In the genomic region with DNA sequence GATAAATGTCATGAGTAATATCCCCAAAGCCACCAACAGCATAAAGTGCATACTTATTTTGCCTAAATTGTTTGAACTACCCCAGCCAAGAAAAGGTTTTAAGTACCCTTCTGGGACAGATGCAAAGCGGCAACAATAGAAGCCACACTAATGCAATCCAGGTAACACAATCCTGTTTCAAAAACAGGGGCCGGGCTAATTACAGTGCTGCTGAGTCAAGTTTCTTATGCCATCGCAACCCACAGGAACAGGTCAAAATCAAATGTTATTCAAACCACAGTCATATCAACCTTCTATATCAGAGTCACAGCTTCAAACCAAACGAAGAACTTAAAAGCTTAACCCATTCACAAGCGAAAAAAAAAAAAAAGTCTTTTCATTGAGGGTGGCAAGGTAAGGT, we compare ENCODE assay signal across 1 cellular context.
TF ChIP-seq lines count a peak whose summit lies in the region.

No MANE protein-coding gene starts in this region.

TF ChIP-seq in GM23338, 12 proteins besides CTCF, POLR2A, EP300 and RAD21 (continued from another document):
- TF ChIP-seq, protein P1, sequence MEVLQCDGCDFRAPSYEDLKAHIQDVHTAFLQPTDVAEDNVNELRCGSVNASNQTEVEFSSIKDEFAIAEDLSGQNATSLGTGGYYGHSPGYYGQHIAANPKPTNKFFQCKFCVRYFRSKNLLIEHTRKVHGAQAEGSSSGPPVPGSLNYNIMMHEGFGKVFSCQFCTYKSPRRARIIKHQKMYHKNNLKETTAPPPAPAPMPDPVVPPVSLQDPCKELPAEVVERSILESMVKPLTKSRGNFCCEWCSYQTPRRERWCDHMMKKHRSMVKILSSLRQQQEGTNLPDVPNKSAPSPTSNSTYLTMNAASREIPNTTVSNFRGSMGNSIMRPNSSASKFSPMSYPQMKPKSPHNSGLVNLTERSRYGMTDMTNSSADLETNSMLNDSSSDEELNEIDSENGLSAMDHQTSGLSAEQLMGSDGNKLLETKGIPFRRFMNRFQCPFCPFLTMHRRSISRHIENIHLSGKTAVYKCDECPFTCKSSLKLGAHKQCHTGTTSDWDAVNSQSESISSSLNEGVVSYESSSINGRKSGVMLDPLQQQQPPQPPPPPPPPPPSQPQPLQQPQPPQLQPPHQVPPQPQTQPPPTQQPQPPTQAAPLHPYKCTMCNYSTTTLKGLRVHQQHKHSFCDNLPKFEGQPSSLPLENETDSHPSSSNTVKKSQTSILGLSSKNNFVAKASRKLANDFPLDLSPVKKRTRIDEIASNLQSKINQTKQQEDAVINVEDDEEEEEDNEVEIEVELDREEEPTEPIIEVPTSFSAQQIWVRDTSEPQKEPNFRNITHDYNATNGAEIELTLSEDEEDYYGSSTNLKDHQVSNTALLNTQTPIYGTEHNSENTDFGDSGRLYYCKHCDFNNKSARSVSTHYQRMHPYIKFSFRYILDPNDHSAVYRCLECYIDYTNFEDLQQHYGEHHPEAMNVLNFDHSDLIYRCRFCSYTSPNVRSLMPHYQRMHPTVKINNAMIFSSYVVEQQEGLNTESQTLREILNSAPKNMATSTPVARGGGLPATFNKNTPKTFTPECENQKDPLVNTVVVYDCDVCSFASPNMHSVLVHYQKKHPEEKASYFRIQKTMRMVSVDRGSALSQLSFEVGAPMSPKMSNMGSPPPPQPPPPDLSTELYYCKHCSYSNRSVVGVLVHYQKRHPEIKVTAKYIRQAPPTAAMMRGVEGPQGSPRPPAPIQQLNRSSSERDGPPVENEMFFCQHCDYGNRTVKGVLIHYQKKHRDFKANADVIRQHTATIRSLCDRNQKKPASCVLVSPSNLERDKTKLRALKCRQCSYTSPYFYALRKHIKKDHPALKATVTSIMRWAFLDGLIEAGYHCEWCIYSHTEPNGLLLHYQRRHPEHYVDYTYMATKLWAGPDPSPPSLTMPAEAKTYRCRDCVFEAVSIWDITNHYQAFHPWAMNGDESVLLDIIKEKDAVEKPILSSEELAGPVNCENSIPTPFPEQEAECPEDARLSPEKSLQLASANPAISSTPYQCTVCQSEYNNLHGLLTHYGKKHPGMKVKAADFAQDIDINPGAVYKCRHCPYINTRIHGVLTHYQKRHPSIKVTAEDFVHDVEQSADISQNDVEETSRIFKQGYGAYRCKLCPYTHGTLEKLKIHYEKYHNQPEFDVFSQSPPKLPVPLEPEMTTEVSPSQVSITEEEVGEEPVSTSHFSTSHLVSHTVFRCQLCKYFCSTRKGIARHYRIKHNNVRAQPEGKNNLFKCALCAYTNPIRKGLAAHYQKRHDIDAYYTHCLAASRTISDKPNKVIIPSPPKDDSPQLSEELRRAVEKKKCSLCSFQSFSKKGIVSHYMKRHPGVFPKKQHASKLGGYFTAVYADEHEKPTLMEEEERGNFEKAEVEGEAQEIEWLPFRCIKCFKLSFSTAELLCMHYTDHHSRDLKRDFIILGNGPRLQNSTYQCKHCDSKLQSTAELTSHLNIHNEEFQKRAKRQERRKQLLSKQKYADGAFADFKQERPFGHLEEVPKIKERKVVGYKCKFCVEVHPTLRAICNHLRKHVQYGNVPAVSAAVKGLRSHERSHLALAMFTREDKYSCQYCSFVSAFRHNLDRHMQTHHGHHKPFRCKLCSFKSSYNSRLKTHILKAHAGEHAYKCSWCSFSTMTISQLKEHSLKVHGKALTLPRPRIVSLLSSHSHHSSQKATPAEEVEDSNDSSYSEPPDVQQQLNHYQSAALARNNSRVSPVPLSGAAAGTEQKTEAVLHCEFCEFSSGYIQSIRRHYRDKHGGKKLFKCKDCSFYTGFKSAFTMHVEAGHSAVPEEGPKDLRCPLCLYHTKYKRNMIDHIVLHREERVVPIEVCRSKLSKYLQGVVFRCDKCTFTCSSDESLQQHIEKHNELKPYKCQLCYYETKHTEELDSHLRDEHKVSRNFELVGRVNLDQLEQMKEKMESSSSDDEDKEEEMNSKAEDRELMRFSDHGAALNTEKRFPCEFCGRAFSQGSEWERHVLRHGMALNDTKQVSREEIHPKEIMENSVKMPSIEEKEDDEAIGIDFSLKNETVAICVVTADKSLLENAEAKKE (CRISPR knock-in tag; IDR thresholded peaks at IDR 0.05), result no peak
